1 cellular context compared by ENCODE assay signal in genomic region chr2:1462984-1463383, GRCh38.
TF ChIP-seq lines count a peak whose summit lies in the region.

No MANE protein-coding gene starts in this region.

TF ChIP-seq in GM23338, 12 proteins besides CTCF, POLR2A, EP300 and RAD21 (continued from another document):
- no peak for TF ChIP-seq ZNF462 (CRISPR knock-in tag; IDR thresholded peaks at IDR 0.05)
- TF ChIP-seq EZH2phosphoT487 (IDR thresholded peaks at IDR 0.05; ENCODE audit: unreplicated experiment) = no peak
